22 cellular contexts compared by ENCODE assay signal in genomic region chr19:28605501-28606268, GRCh38.
"Had no signal": no experiment of that assay in that cellular context is flagged by ENCODE, and none has a peak within 500 bp of the region (broad histone marks: within the 10 kb centered on the region; RNA-seq: fewer than 3 reads in every experiment).

No MANE protein-coding gene starts in this region.

- H3K27ac Mint-ChIP-seq: memory B cell; mesothelial cell of epicardium; natural killer cell; stimulated activated naive B cell treated with anti-CD40 and anti-IgM and Interleukin-4, amounts not matched to agents 10 μg/mL and 1 μg/mL and 100 μg/mL, for 72 hours had no signal

- H3K4me3 Mint-ChIP-seq: immature natural killer cell; memory B cell; mesothelial cell of epicardium; natural killer cell; stimulated activated naive B cell treated with anti-CD40 and anti-IgM and Interleukin-4, amounts not matched to agents 10 μg/mL and 1 μg/mL and 100 μg/mL, for 72 hours had no signal

- DNase-seq: dermis blood vessel endothelial cell; esophagus squamous epithelium; foreskin fibroblast; immature natural killer cell; left cardiac atrium; left ventricle myocardium inferior; lower lobe of right lung; natural killer cell; occipital lobe; posterior cingulate gyrus; sigmoid colon; stimulated activated CD4-positive, alpha-beta T cell treated with anti-CD3 and anti-CD28 coated beads, Interleukin-2, amount 100 ng/mL, for 24 hours; stimulated activated CD4-positive, alpha-beta T cell treated with anti-CD3 and anti-CD28 coated beads, Interleukin-4, amount 100 ng/mL, for 4 hours; stimulated activated naive B cell treated with anti-CD40 and anti-IgM and Interleukin-4, amounts not matched to agents 10 μg/mL and 1 μg/mL and 100 μg/mL, for 72 hours; stomach; substantia nigra; transverse colon had no signal

- H3K4me1 Mint-ChIP-seq: immature natural killer cell, mesothelial cell of epicardium had no signal

- H3K4me3 ChIP-seq: esophagus squamous epithelium, gastroesophageal sphincter, left ventricle myocardium inferior, lower lobe of right lung, sigmoid colon, skin epidermis, stomach, thoracic aorta, transverse colon had no signal

- H3K36me3 ChIP-seq: esophagus squamous epithelium, gastroesophageal sphincter, left ventricle myocardium inferior, lower lobe of right lung, sigmoid colon, stomach, thoracic aorta, transverse colon had no signal

- H3K4me1 ChIP-seq: esophagus squamous epithelium, gastroesophageal sphincter, left ventricle myocardium inferior, lower lobe of right lung, sigmoid colon, stomach, transverse colon had no signal

- H3K27ac ChIP-seq: esophagus squamous epithelium, gastroesophageal sphincter, left ventricle myocardium inferior, lower lobe of right lung, sigmoid colon, skin epidermis, stomach, thoracic aorta, transverse colon had no signal

- H3K9me3 Mint-ChIP-seq: natural killer cell had no signal

- H3K27me3 Mint-ChIP-seq: memory B cell; stimulated activated naive B cell treated with anti-CD40 and anti-IgM and Interleukin-4, amounts not matched to agents 10 μg/mL and 1 μg/mL and 100 μg/mL, for 72 hours had no signal

- H3K27me3 ChIP-seq: esophagus squamous epithelium, gastroesophageal sphincter, sigmoid colon, stomach, transverse colon had no signal

- H3K36me3 Mint-ChIP-seq: immature natural killer cell, memory B cell, mesothelial cell of epicardium, natural killer cell had no signal
